8 cellular contexts compared by ENCODE assay signal in the genomic region with DNA sequence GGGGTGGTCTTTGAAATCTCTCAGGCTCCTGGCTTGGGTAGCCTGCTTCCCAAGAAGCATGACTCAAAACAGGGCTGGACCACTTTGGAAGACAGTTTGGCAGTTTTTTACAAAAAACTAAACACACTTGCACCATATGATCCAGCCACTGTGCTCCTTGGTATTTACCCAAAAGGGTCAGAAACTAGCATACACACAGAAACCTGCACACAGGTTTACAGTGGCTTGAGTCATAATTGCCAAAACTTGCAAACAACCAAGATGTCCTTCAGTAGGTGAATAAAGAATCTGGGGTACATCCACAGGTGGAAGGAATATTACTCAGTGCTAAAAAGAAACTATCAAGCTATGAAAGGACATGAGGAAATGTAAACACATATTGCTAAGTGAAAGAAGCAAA.
"Had no signal": no experiment of that assay in that cellular context is flagged by ENCODE, and none has a peak within 500 bp of the region (broad histone marks: within the 10 kb centered on the region; RNA-seq: fewer than 3 reads in every experiment).

No MANE protein-coding gene starts in this region.

- FAIRE-seq: H1, H54, HepG2 had no signal

- H3K4me3 Mint-ChIP-seq: GM23338, H9, IgD-negative memory B cell had no signal

- H3K9me3 Mint-ChIP-seq: GM23338 had no signal

- H3K27ac ChIP-seq: HL-60 had no signal

- DNase-seq: H9, HCEC 1CT had no signal

- H3K4me3 ChIP-seq: GM23338 had no signal

- H3K4me1 Mint-ChIP-seq: IgD-negative memory B cell had no signal

- H3K27ac Mint-ChIP-seq: GM23338, H9, IgD-negative memory B cell had no signal

- H3K36me3 Mint-ChIP-seq: IgD-negative memory B cell had no signal
